In genomic region chr4:153788064-153788418, GRCh38 we compare ENCODE assay signal across 9 cellular contexts. TPM values are rescaled to one million over a fixed set of nuclear protein-coding genes. Genes with fewer than 3 reads are reported as not detected.
DNase-seq lines count a peak whose midpoint lies in the region; ATAC-seq and TF ChIP-seq lines count a peak whose summit lies in the region.
"Had no signal": no experiment of that assay in that cellular context is flagged by ENCODE, and none has a peak within 500 bp of the region (broad histone marks: within the 10 kb centered on the region; RNA-seq: fewer than 3 reads in every experiment).

No MANE protein-coding gene starts in this region.

- H3K27me3 Mint-ChIP-seq in activated T-helper 17 cell treated with anti-CD3 and anti-CD28 coated beads, Interleukin-2, amount 50 U/mL, for 72 hours, result peaks cover 74% of the 10 kb centered on the region
- peaks cover 26 to 62% (median 38%) of the 10 kb centered on the region in 3 donors for H3K27me3 Mint-ChIP-seq in immature natural killer cell (ENCODE audit: low read depth in 3 of 3)

- H3K4me3 Mint-ChIP-seq in activated T-helper 17 cell treated with anti-CD3 and anti-CD28 coated beads, Interleukin-2, amount 50 U/mL, for 72 hours, result peak overlapping the region; percentile 57
- H3K4me3 Mint-ChIP-seq in immature natural killer cell, result peak overlapping the region in 1 of 5 donors; percentile 2

- no peak for TF ChIP-seq CTCF in brain microvascular endothelial cell (IDR thresholded peaks at IDR 0.05; ENCODE audit: low read depth, low read length, missing control alignments)

- peak overlapping the region; percentile 61 for H3K9ac ChIP-seq in iPS-15b (ENCODE audit: low read depth, low read length)

- no peaks in the 10 kb centered on the region for H3K9me3 ChIP-seq in iPS-15b (ENCODE audit: control insufficient read depth, insufficient read depth, low read length)

- DNase-seq in H7 (peak; percentile 58), skeletal muscle cell (ENCODE audit: low read depth) (no peak), brain microvascular endothelial cell (no peak), immature natural killer cell (no peak), SIG-M5 (lab: John Stamatoyannopoulos, UW) (no peak), activated gamma-delta T cell (lab: John Stamatoyannopoulos, UW) (no peak)
- DNase-seq: NCI-H226 had no signal

- no peak for ATAC-seq in activated T-helper 17 cell treated with anti-CD3 and anti-CD28 coated beads, Interleukin-2, amount 50 U/mL, for 72 hours (replicated peaks)

- H3K4me3 ChIP-seq in H7 (ENCODE audit: insufficient read depth, low read depth, low read length) (peak overlapping the region; percentile 96), iPS-15b (ENCODE audit: low read depth, low read length) (peak overlapping the region; percentile 78), skeletal muscle cell (ENCODE audit: low read depth, low read length) (peak overlapping the region; percentile 46), brain microvascular endothelial cell (ENCODE audit: low read depth, low read length) (no peak overlapping the region)

- H3K27me3 ChIP-seq in H7 (ENCODE audit: control insufficient read depth, insufficient read depth, low read length) (peaks cover 21% of the 10 kb centered on the region), iPS-15b (ENCODE audit: control insufficient read depth, insufficient read depth, low read length) (peaks cover 25% of the 10 kb centered on the region), brain microvascular endothelial cell (replicated peaks) (peaks cover 81% of the 10 kb centered on the region)

- peaks cover 15% of the 10 kb centered on the region for H3K4me1 Mint-ChIP-seq in activated T-helper 17 cell treated with anti-CD3 and anti-CD28 coated beads, Interleukin-2, amount 50 U/mL, for 72 hours
- H3K4me1 Mint-ChIP-seq in immature natural killer cell, result peaks cover 28 to 30% of the 10 kb centered on the region in 2 donors

- in situ Hi-C loops in brain microvascular endothelial cell (cut with HindIII; ENCODE audit: low pct_ligation_motif_present, low sequenced_read_pairs), result no loop called here

- no peaks in the 10 kb centered on the region for H3K9me3 Mint-ChIP-seq in activated T-helper 17 cell treated with anti-CD3 and anti-CD28 coated beads, Interleukin-2, amount 50 U/mL, for 72 hours
- no peaks in the 10 kb centered on the region for H3K9me3 Mint-ChIP-seq in immature natural killer cell

- no peak overlapping the region for H3K27ac ChIP-seq in brain microvascular endothelial cell

- peaks cover 16% of the 10 kb centered on the region for H3K4me1 ChIP-seq in iPS-15b (ENCODE audit: control insufficient read depth, insufficient read depth, low read length)

- peaks cover 5% of the 10 kb centered on the region for H3K36me3 Mint-ChIP-seq in activated T-helper 17 cell treated with anti-CD3 and anti-CD28 coated beads, Interleukin-2, amount 50 U/mL, for 72 hours (ENCODE audit: low read depth)
- H3K36me3 Mint-ChIP-seq in immature natural killer cell, result no peaks in the 10 kb centered on the region

- H3K27ac Mint-ChIP-seq in activated T-helper 17 cell treated with anti-CD3 and anti-CD28 coated beads, Interleukin-2, amount 50 U/mL, for 72 hours, result no peak overlapping the region
- H3K27ac Mint-ChIP-seq in immature natural killer cell, result no peak overlapping the region

- H3K36me3 ChIP-seq in H7 (replicated peaks; ENCODE audit: control insufficient read depth, insufficient read depth, low read length), result peaks cover 7% of the 10 kb centered on the region
- no peaks in the 10 kb centered on the region for H3K36me3 ChIP-seq in iPS-15b (ENCODE audit: control insufficient read depth, insufficient read depth, low read length)
- no peaks in the 10 kb centered on the region for H3K36me3 ChIP-seq in brain microvascular endothelial cell (replicated peaks)

RNA-seq across cellular contexts. Expression of gene SFRP2, which starts 0.8 kb away (rescaled TPM):
- total RNA-seq in H7 (2014; rRNA removed; shearing (Covaris generic)), result 140 and 170 TPM in 2 replicates
- total RNA-seq in activated T-helper 17 cell treated with anti-CD3 and anti-CD28 coated beads, Interleukin-2, amount 50 U/mL, for 72 hours, result not detected
- polyA plus RNA-seq in immature natural killer cell, result not detected

RNA-seq across cellular contexts. Expression of gene RNF175, which starts 28.2 kb away (rescaled TPM):
- total RNA-seq in H7 (2014; rRNA removed; shearing (Covaris generic)), result 3.6 and 5.8 TPM in 2 replicates
- total RNA-seq in activated T-helper 17 cell treated with anti-CD3 and anti-CD28 coated beads, Interleukin-2, amount 50 U/mL, for 72 hours, result under 1 TPM in 1 of 2 donors, not detected in 1; 0.37 TPM
- not detected for polyA plus RNA-seq in immature natural killer cell

Comparison
In these comparisons a context has a peak if more than half of its experiments do, and no peak if none do; other contexts are left out.
1. RNA of gene SFRP2, which starts 0.8 kb away (total RNA-seq): 140 to 170 TPM in H7; not detected in activated T-helper 17 cell treated with anti-CD3 and anti-CD28 coated beads, Interleukin-2, amount 50 U/mL, for 72 hours; every median in the first group is over 100 times any median in the second.